8 cellular contexts compared by ENCODE assay signal in genomic region chr7:23298885-23299769, GRCh38. TPM values are rescaled to one million over a fixed set of nuclear protein-coding genes. Genes with fewer than 3 reads are reported as not detected.
A peak's percentile ranks its signal among the peaks of the same experiment; 100 is the strongest.
DNase-seq lines count a peak whose midpoint lies in the region; ATAC-seq and TF ChIP-seq lines count a peak whose summit lies in the region.

MALSU1 (plus strand) TSS chr7:23299339; CDS start chr7:23299353, 14 bp downstream.

- H3K36me3 ChIP-seq in BE2C (peaks cover 13% of the 10 kb centered on the region), colonic mucosa (no peaks in the 10 kb centered on the region)

- peak within 1 kb of the TSS; percentile 78 for H3K27ac ChIP-seq in colonic mucosa

- H3K4me3 ChIP-seq in BE2C (ENCODE audit: low read depth, low read length) (peak within 1 kb of the TSS; percentile 89), colonic mucosa (peak within 1 kb of the TSS; percentile 70)

- DNase-seq in BE2C (peak; percentile 97), GM19240 (ENCODE audit: insufficient read length, low spot score) (peak; percentile 62), NCI-H526 (lab: John Stamatoyannopoulos, UW) (peak; percentile 91 to 98), colonic mucosa (peak; percentile 97), kidney tubule cell (ENCODE audit: low spot score) (peak; percentile 97)
- DNase-seq in activated CD4-positive, alpha-beta T cell treated with anti-CD3 and anti-CD28 coated beads for 48 hours: peak; percentile 99
- DNase-seq in stimulated activated CD4-positive, alpha-beta T cell treated with anti-CD3 and anti-CD28 coated beads, Interleukin-1b, Interleukin-23, amount 100 ng/mL, for 24 hours (ENCODE audit: low read depth in 4 of 4, low spot score in 1 of 4): peak; percentile 96 to 98 (median 96)

- ATAC-seq in HG03460 (IDR thresholded peaks at IDR 0.05; ENCODE audit: unreplicated experiment): peak; percentile 100

- H3K4me1 ChIP-seq in BE2C (no peaks in the 10 kb centered on the region), colonic mucosa (peaks cover 7% of the 10 kb centered on the region)

- intact Hi-C loops in colonic mucosa (cut with DNase I): no loop called here

- TF ChIP-seq CTCF in BE2C (IDR thresholded peaks at IDR 0.05; ENCODE audit: low read depth, low read length): no peak
- TF ChIP-seq CTCF in colonic mucosa (IDR thresholded peaks at IDR 0.05): no peak

- H3K27me3 ChIP-seq in BE2C (no peaks in the 10 kb centered on the region), colonic mucosa (no peaks in the 10 kb centered on the region)

- H3K9ac ChIP-seq in colonic mucosa (ENCODE audit: low read depth in 2 of 2, low read length in 2 of 2): peak within 1 kb of the TSS; percentile 94 to 97

- H3K9me3 ChIP-seq in BE2C (no peaks in the 10 kb centered on the region), colonic mucosa (no peaks in the 10 kb centered on the region)

RNA-seq across cellular contexts. Expression of gene MALSU1, which starts in this region (rescaled TPM):
- 93.8 TPM for polyA plus RNA-seq in BE2C (2012; ENCODE audit: insufficient read depth, insufficient read length, low read depth)
- total RNA-seq in colonic mucosa: 10 to 100 TPM; 37.5 to 54.3 TPM

Comparison
In these comparisons a context has a peak if more than half of its experiments do, and no peak if none do; other contexts are left out.
1. Peak in every context shown above with its lines: DNase-seq, ATAC-seq, H3K4me3 ChIP-seq and H3K27ac ChIP-seq.